ENCODE assay signal across 27 cellular contexts in the genomic region with DNA sequence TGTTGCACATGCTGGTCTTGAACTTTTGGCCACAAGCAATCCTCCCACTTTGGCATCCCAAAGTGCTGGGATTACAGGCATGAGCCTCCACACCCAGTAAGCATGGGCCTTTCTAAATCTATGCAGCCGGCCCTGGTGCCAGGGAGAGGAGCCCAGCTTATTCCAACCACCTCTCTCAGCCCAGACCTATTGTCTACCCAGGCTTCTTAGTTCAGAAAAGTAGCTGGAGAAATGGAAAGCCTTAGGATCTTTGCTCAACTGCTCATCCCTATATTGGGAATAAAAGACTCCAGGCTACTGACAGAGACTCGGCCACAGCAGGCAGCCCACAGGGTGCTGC. TPM values are rescaled to one million over a fixed set of nuclear protein-coding genes. Genes with fewer than 3 reads are reported as not detected.
"Had no signal": no experiment of that assay in that cellular context is flagged by ENCODE, and none has a peak within 500 bp of the region (broad histone marks: within the 10 kb centered on the region; RNA-seq: fewer than 3 reads in every experiment).

No MANE protein-coding gene starts in this region.

- H3K4me1 Mint-ChIP-seq: immature natural killer cell, memory B cell, neural crest cell had no signal

- H3K4me3 Mint-ChIP-seq: immature natural killer cell; memory B cell; mesothelial cell of epicardium; naive thymus-derived CD8-positive, alpha-beta T cell; stimulated activated naive B cell treated with anti-CD40 and anti-IgM and Interleukin-4, amounts not matched to agents 10 μg/mL and 1 μg/mL and 100 μg/mL, for 72 hours; stimulated activated naive CD8-positive, alpha-beta T cell treated with anti-CD3 and anti-CD28 coated beads, Interleukin-15, Interleukin-2, amounts not matched to agents 100 ng/mL and 50 ng/mL, for 24 hours had no signal

- H3K36me3 ChIP-seq: esophagus muscularis mucosa, gastroesophageal sphincter, heart left ventricle, prostate gland, thyroid gland, vagina had no signal

- H3K9me3 ChIP-seq: esophagus muscularis mucosa, gastroesophageal sphincter, heart left ventricle, mucosa of descending colon, prostate gland, thyroid gland, vagina had no signal

- H3K4me1 ChIP-seq: foreskin keratinocyte, prostate gland had no signal

- H3K36me3 Mint-ChIP-seq: immature natural killer cell; memory B cell; mesothelial cell of epicardium; naive thymus-derived CD8-positive, alpha-beta T cell; stimulated activated naive B cell treated with anti-CD40 and anti-IgM and Interleukin-4, amounts not matched to agents 10 μg/mL and 1 μg/mL and 100 μg/mL, for 72 hours had no signal

- H3K27me3 ChIP-seq: esophagus muscularis mucosa, gastroesophageal sphincter, heart left ventricle, thyroid gland, vagina had no signal

- DNase-seq: central memory CD4-positive, alpha-beta T cell; effector memory CD4-positive, alpha-beta T cell; foreskin keratinocyte; heart left ventricle; hippocampal formation; immature natural killer cell; islet precursor cell; kidney glomerular epithelial cell; mucosa of descending colon; naive thymus-derived CD8-positive, alpha-beta T cell; small intestine; stimulated activated CD4-positive, alpha-beta T cell treated with anti-CD3 and anti-CD28 coated beads, Interleukin-15, amount 100 ng/mL, for 24 hours; stimulated activated CD4-positive, alpha-beta T cell treated with anti-CD3 and anti-CD28 coated beads, Interleukin-2, amount 100 ng/mL, for 48 hours; stimulated activated naive B cell treated with anti-CD40 and anti-IgM and Interleukin-4, amounts not matched to agents 10 μg/mL and 1 μg/mL and 100 μg/mL, for 72 hours; thyroid gland; trophoblast cell had no signal

- H3K27ac Mint-ChIP-seq: memory B cell; mesothelial cell of epicardium; stimulated activated naive B cell treated with anti-CD40 and anti-IgM and Interleukin-4, amounts not matched to agents 10 μg/mL and 1 μg/mL and 100 μg/mL, for 72 hours; stimulated activated naive CD8-positive, alpha-beta T cell treated with anti-CD3 and anti-CD28 coated beads, Interleukin-15, Interleukin-2, amounts not matched to agents 100 ng/mL and 50 ng/mL, for 24 hours had no signal

- H3K9me3 Mint-ChIP-seq: immature natural killer cell; memory B cell; mesothelial cell of epicardium; naive thymus-derived CD8-positive, alpha-beta T cell; neural crest cell; stimulated activated naive B cell treated with anti-CD40 and anti-IgM and Interleukin-4, amounts not matched to agents 10 μg/mL and 1 μg/mL and 100 μg/mL, for 72 hours; stimulated activated naive CD8-positive, alpha-beta T cell treated with anti-CD3 and anti-CD28 coated beads, Interleukin-15, Interleukin-2, amounts not matched to agents 100 ng/mL and 50 ng/mL, for 24 hours had no signal

- H3K4me3 ChIP-seq: esophagus muscularis mucosa, gastroesophageal sphincter, heart left ventricle, lung, mucosa of descending colon, prostate gland, thyroid gland, vagina had no signal

- ATAC-seq: foreskin keratinocyte; gastroesophageal sphincter; heart left ventricle; naive thymus-derived CD8-positive, alpha-beta T cell; right cardiac atrium; stimulated activated naive B cell treated with anti-CD40 and anti-IgM and Interleukin-4, amounts not matched to agents 10 μg/mL and 1 μg/mL and 100 μg/mL, for 72 hours had no signal

- H3K27ac ChIP-seq: esophagus muscularis mucosa, foreskin keratinocyte, gastroesophageal sphincter, heart left ventricle, prostate gland, thyroid gland, vagina had no signal

RNA-seq across cellular contexts. Expression of gene SPATA25, which starts 39.3 kb away (rescaled TPM):
- total RNA-seq: epithelial cell of proximal tubule had no signal
- polyA plus RNA-seq: immature natural killer cell had no signal
